ENCODE assay signal across 10 cellular contexts in genomic region chr1:242651817-242652216, GRCh38.
A peak's percentile ranks its signal among the peaks of the same experiment; 100 is the strongest.
DNase-seq lines count a peak whose midpoint lies in the region; ATAC-seq, FAIRE-seq and TF ChIP-seq lines count a peak whose summit lies in the region.
"Had no signal": no experiment of that assay in that cellular context is flagged by ENCODE, and none has a peak within 500 bp of the region (broad histone marks: within the 10 kb centered on the region; RNA-seq: fewer than 3 reads in every experiment).

No MANE protein-coding gene starts in this region.

- peak; percentile 10 for DNase-seq in NCI-H2227 (lab: John Stamatoyannopoulos, UW; ENCODE audit: unreplicated experiment)
- DNase-seq in NCI-H2227 treated with DMSO at 0.1 percent for 48 hours (lab: John Stamatoyannopoulos, UW) = no peak
- DNase-seq in GM23338 (ENCODE audit: low spot score) = peak; percentile 82
- DNase-seq in PC-9 = peak in 1 of 2 experiments; percentile 3
- no peak for DNase-seq in keratinocyte (ENCODE audit: low read depth, low spot score)
- DNase-seq in brain microvascular endothelial cell = no peak
- DNase-seq in GM23248 = no peak
- DNase-seq in G401 (ENCODE audit: low spot score) = no peak
- DNase-seq: cortex of kidney, NCI-H446 treated with DMSO at 0.1 percent for 48 hours had no signal

- no peaks in the 10 kb centered on the region for H3K9me3 ChIP-seq in PC-9 (ENCODE audit: insufficient read depth, low read depth)
- no peaks in the 10 kb centered on the region for H3K9me3 ChIP-seq in keratinocyte (ENCODE audit: control insufficient read depth, low read depth, low read length)
- H3K9me3 ChIP-seq in GM23248 (ENCODE audit: low read depth) = no peaks in the 10 kb centered on the region

- no peak overlapping the region for H3K4me3 Mint-ChIP-seq in GM23338

- POLR2A ChIA-PET in PC-9 (lab: Charles Lee; ENCODE audit: unreplicated experiment) = no interaction called here

- H3K79me2 ChIP-seq in GM23338 (replicated peaks; ENCODE audit: insufficient read depth) = no peaks in the 10 kb centered on the region
- H3K79me2 ChIP-seq in PC-9 (ENCODE audit: low read depth) = no peaks in the 10 kb centered on the region
- no peaks in the 10 kb centered on the region for H3K79me2 ChIP-seq in keratinocyte (ENCODE audit: control insufficient read depth, insufficient read depth, low read length)
- no peaks in the 10 kb centered on the region for H3K79me2 ChIP-seq in GM23248 (ENCODE audit: insufficient read depth)

- no peak for FAIRE-seq in keratinocyte (lab: Jason Lieb, UNC)

- H3K9me3 Mint-ChIP-seq in GM23338 = no peaks in the 10 kb centered on the region

- H3K4me1 ChIP-seq in GM23338 (ENCODE audit: insufficient read depth) (no peaks in the 10 kb centered on the region), PC-9 (replicated peaks; ENCODE audit: insufficient read depth) (no peaks in the 10 kb centered on the region), keratinocyte (ENCODE audit: control insufficient read depth, extremely low read depth, insufficient read depth, low read length) (no peaks in the 10 kb centered on the region), GM23248 (ENCODE audit: insufficient read depth) (no peaks in the 10 kb centered on the region)

- H3F3A ChIP-seq in GM23338 (replicated peaks; ENCODE audit: low read depth) = no peaks in the 10 kb centered on the region
- no peaks in the 10 kb centered on the region for H3F3A ChIP-seq in PC-9 (ENCODE audit: insufficient read depth, low read depth)
- no peaks in the 10 kb centered on the region for H3F3A ChIP-seq in GM23248 (ENCODE audit: insufficient read depth)

- dilution Hi-C loops in keratinocyte (cut with MboI; ENCODE audit: extremely low pct_ligation_motif_present, low sequenced_read_pairs) = no loop called here

- H4K20me1 ChIP-seq in GM23338 (replicated peaks; ENCODE audit: insufficient read depth) (no peaks in the 10 kb centered on the region), PC-9 (ENCODE audit: insufficient read depth) (no peaks in the 10 kb centered on the region), keratinocyte (ENCODE audit: control insufficient read depth, extremely low read depth, insufficient read depth, low read length) (no peaks in the 10 kb centered on the region), GM23248 (ENCODE audit: insufficient read depth) (no peaks in the 10 kb centered on the region)

- H3K36me3 ChIP-seq in GM23338 (ENCODE audit: insufficient read depth) (no peaks in the 10 kb centered on the region), PC-9 (ENCODE audit: low read depth) (no peaks in the 10 kb centered on the region), keratinocyte (ENCODE audit: control insufficient read depth in 2 of 2, extremely low read depth in 1 of 2, insufficient read depth in 2 of 2, low read length in 2 of 2) (no peaks in the 10 kb centered on the region), brain microvascular endothelial cell (replicated peaks) (no peaks in the 10 kb centered on the region), GM23248 (ENCODE audit: low read depth) (no peaks in the 10 kb centered on the region)

- H3K9me2 ChIP-seq in GM23338 (ENCODE audit: insufficient read depth) (peaks cover 4% of the 10 kb centered on the region), PC-9 (ENCODE audit: insufficient read depth) (no peaks in the 10 kb centered on the region), GM23248 (ENCODE audit: insufficient read depth) (no peaks in the 10 kb centered on the region)

- H3K27ac Mint-ChIP-seq in GM23338 = no peak overlapping the region

- peaks cover 4% of the 10 kb centered on the region for H3K27me3 Mint-ChIP-seq in GM23338 (ENCODE audit: insufficient read depth, low read depth, poor library complexity)

- ATAC-seq in GM23338 = peak; percentile 97

- BruUV-seq in PC-9 (replicated peaks; lab: Mats Ljungman, UMichigan) = no TSS peak

- peak; percentile 80 to 89 for TF ChIP-seq CTCF in GM23338 (conservative IDR thresholded peaks at IDR 0.05; ENCODE audit: low read depth in 2 of 2)
- peak; percentile 47 for TF ChIP-seq CTCF in PC-9 (conservative IDR thresholded peaks at IDR 0.05)
- TF ChIP-seq CTCF in keratinocyte (optimal IDR thresholded peaks at IDR 0.05 in 1 of 3, IDR thresholded peaks at IDR 0.05 in 1 of 3, conservative IDR thresholded peaks at IDR 0.05 in 1 of 3; ENCODE audit: extremely low read depth in 1 of 3, insufficient read depth in 2 of 3, low read length in 3 of 3) = peak in 2 of 3 experiments; percentile 6 to 60
- TF ChIP-seq CTCF in brain microvascular endothelial cell (IDR thresholded peaks at IDR 0.05; ENCODE audit: low read depth, low read length, missing control alignments) = no peak

- H3K4me1 Mint-ChIP-seq in GM23338 = no peaks in the 10 kb centered on the region

- H3K9ac ChIP-seq in keratinocyte (ENCODE audit: control insufficient read depth, extremely low read depth, insufficient read depth, low read length) (no peak overlapping the region), GM23248 (no peak overlapping the region)

- no peak overlapping the region for H3K27ac ChIP-seq in GM23338 (ENCODE audit: low read depth)
- no peak overlapping the region for H3K27ac ChIP-seq in PC-9
- H3K27ac ChIP-seq in keratinocyte (ENCODE audit: control insufficient read depth, insufficient read depth, low read length) = no peak overlapping the region
- H3K27ac ChIP-seq in brain microvascular endothelial cell = no peak overlapping the region
- no peak overlapping the region for H3K27ac ChIP-seq in GM23248

- WGBS in GM23248 (ENCODE audit: low coverage in 1 of 2, low lambda C conversion rate in 2 of 2, missing lambda C conversion rate in 2 of 2), 2 experiments = 27% methylated on average over 5 of the region's 5 CpGs

- in situ Hi-C loops in brain microvascular endothelial cell (cut with HindIII; ENCODE audit: low pct_ligation_motif_present, low sequenced_read_pairs) = no loop called here
- in situ Hi-C loops in GM23248 (cut with MboI) = no loop called here
- in situ Hi-C loops in G401 (cut with HindIII; ENCODE audit: low sequenced_read_pairs) = no loop called here

- no peaks in the 10 kb centered on the region for H3K9me1 ChIP-seq in keratinocyte (ENCODE audit: control insufficient read depth, extremely low read depth, insufficient read depth, low read length)

- no peak overlapping the region for H3K4me2 ChIP-seq in GM23338
- no peak overlapping the region for H3K4me2 ChIP-seq in PC-9
- no peak overlapping the region for H3K4me2 ChIP-seq in keratinocyte (ENCODE audit: control insufficient read depth, extremely low read depth, insufficient read depth, low read depth, low read length)
- H3K4me2 ChIP-seq in GM23248 (ENCODE audit: unreplicated experiment) = no peak overlapping the region

- intact Hi-C loops in PC-9 (cut with micrococcal nuclease; ENCODE audit: unreplicated experiment) = no loop called here

- CTCF ChIA-PET in PC-9 (lab: Charles Lee) = no interaction called here

- H3K36me3 Mint-ChIP-seq in GM23338 (ENCODE audit: low read depth) = no peaks in the 10 kb centered on the region

- H3K27me3 ChIP-seq in GM23338 (ENCODE audit: insufficient read depth) (no peaks in the 10 kb centered on the region), PC-9 (ENCODE audit: insufficient read depth, low read depth) (no peaks in the 10 kb centered on the region), keratinocyte (ENCODE audit: control insufficient read depth, extremely low read depth, insufficient read depth, low read length) (no peaks in the 10 kb centered on the region), brain microvascular endothelial cell (replicated peaks) (no peaks in the 10 kb centered on the region), GM23248 (replicated peaks; ENCODE audit: insufficient read depth) (no peaks in the 10 kb centered on the region)

- H2AFZ ChIP-seq in GM23338 = peak overlapping the region; percentile 76
- no peak overlapping the region for H2AFZ ChIP-seq in PC-9
- H2AFZ ChIP-seq in keratinocyte (ENCODE audit: control insufficient read depth, low read length) = no peak overlapping the region
- no peak overlapping the region for H2AFZ ChIP-seq in GM23248

- H3K4me3 ChIP-seq in GM23338 = no peak overlapping the region
- no peak overlapping the region for H3K4me3 ChIP-seq in PC-9
- H3K4me3 ChIP-seq in keratinocyte (ENCODE audit: control insufficient read depth in 2 of 3, extremely low read depth in 1 of 3, insufficient read depth in 2 of 3, low read depth in 1 of 3, low read length in 3 of 3) = no peak overlapping the region
- no peak overlapping the region for H3K4me3 ChIP-seq in brain microvascular endothelial cell (ENCODE audit: low read depth, low read length)
- H3K4me3 ChIP-seq in GM23248 = no peak overlapping the region

TF ChIP-seq in GM23338, 12 proteins besides CTCF, POLR2A, EP300 and RAD21:
- TF ChIP-seq ZNF331 (CRISPR knock-in tag; IDR thresholded peaks at IDR 0.05; ENCODE audit: low read depth) (no peak), NANOG (IDR thresholded peaks at IDR 0.05; ENCODE audit: borderline replicate concordance) (no peak), STAT1 (IDR thresholded peaks at IDR 0.05; ENCODE audit: unreplicated experiment) (no peak), JUNB (IDR thresholded peaks at IDR 0.05; ENCODE audit: unreplicated experiment) (no peak), EZH2phosphoT487 (IDR thresholded peaks at IDR 0.05; ENCODE audit: unreplicated experiment) (no peak), ETS1 (IDR thresholded peaks at IDR 0.05) (no peak)

Comparison
In these comparisons a context has a peak if more than half of its experiments do, and no peak if none do; other contexts are left out.
1. DNase-seq: peak in NCI-H2227 (single experiment) and GM23338 (single experiment); none in NCI-H2227 treated with DMSO at 0.1 percent for 48 hours (single experiment), keratinocyte (single experiment), brain microvascular endothelial cell (single experiment), GM23248 (single experiment) and G401 (single experiment).